ENCODE assay signal across 26 cellular contexts in the genomic region with DNA sequence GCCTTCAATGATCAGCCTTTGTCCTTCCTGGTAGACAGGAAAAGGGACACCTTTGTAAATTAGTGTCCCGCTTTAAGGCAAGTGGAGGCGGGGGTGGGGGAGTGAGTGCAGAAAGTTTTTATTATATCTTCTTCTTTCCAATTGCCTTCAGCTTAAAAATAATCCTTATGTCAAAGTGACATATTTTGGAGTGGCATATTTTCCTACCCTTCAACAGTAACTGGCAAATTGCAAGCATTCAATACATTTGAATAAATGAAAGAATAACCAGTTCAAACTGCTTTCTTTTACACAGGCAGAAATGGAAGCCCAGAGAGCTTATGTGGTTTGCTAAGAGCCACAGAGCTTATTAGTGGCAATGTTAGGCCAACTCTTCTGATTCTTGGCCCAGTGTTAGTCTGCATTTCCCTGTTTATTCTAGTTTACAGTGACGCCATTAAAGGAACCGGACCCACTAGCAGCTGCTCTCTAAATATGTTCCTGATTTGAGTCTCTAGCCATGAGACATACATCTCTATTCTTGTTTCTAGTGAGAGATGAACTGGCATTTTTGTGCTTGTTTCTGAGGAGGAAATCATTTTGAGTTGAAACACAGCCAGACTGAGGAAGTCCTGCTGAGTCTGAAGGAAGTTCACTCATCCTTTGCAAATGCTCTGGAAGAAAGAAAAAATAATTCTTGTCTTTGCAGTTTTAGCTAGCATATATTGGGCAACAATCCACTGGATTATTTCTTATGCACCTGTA.
DNase-seq lines count a peak whose midpoint lies in the region; ATAC-seq, FAIRE-seq and TF ChIP-seq lines count a peak whose summit lies in the region.
"Had no signal": no experiment of that assay in that cellular context is flagged by ENCODE, and none has a peak within 500 bp of the region (broad histone marks: within the 10 kb centered on the region; RNA-seq: fewer than 3 reads in every experiment).

No MANE protein-coding gene starts in this region.

- H4K20me1 ChIP-seq in GM23338 (replicated peaks; ENCODE audit: insufficient read depth), result no peaks in the 10 kb centered on the region

- TF ChIP-seq POLR2A in GM12891 (IDR thresholded peaks at IDR 0.05; ENCODE audit: low read depth, low read length), result no peak

- CTCF ChIA-PET in MCF 10A (lab: Yijun Ruan, JAX), result interaction anchor here (0.6 kb wide), 1 partner anchor 295 kb away, joined by 3 read pairs; no protein-coding TSS in a partner anchor

- FAIRE-seq in small intestine (lab: Jason Lieb, UNC) (no peak), GM12891 (lab: Jason Lieb, UNC) (no peak)
- FAIRE-seq: K562 had no signal

- H2AFZ ChIP-seq in GM23338, result peak overlapping the region; percentile 77; the same call in 1 of the 2 replicates
- H2AFZ ChIP-seq in neuron (ENCODE audit: low read depth, low read length), result peak overlapping the region; percentile 34

- intact Hi-C loops in MCF 10A (cut with micrococcal nuclease), result no loop called here

- POLR2A ChIA-PET in MCF 10A (lab: Yijun Ruan, JAX), result no interaction called here

- no peak overlapping the region for H3K4me3 Mint-ChIP-seq in GM23338
- no peak overlapping the region for H3K4me3 Mint-ChIP-seq in MCF 10A (ENCODE audit: unreplicated experiment)
- H3K4me3 Mint-ChIP-seq: activated CD4-positive, alpha-beta T cell treated with anti-CD3 and anti-CD28 coated beads, Interleukin-2, amount 10 ng/mL, durations not matched to agents 24 days and 14 days; CD4-positive, alpha-beta T cell; effector memory CD8-positive, alpha-beta T cell; immature natural killer cell; naive thymus-derived CD8-positive, alpha-beta T cell had no signal

- H3K27me3 Mint-ChIP-seq in GM23338 (ENCODE audit: insufficient read depth, low read depth, poor library complexity) (peaks cover 5% of the 10 kb centered on the region), MCF 10A (ENCODE audit: insufficient read depth, unreplicated experiment) (no peaks in the 10 kb centered on the region)
- H3K27me3 Mint-ChIP-seq: activated CD4-positive, alpha-beta T cell treated with anti-CD3 and anti-CD28 coated beads, Interleukin-2, amount 10 ng/mL, durations not matched to agents 24 days and 14 days; CD4-positive, alpha-beta T cell; effector memory CD8-positive, alpha-beta T cell; naive thymus-derived CD8-positive, alpha-beta T cell had no signal

- H3K4me1 Mint-ChIP-seq in GM23338 (peaks cover 29% of the 10 kb centered on the region), MCF 10A (ENCODE audit: insufficient read depth, unreplicated experiment) (no peaks in the 10 kb centered on the region)
- H3K4me1 Mint-ChIP-seq: activated CD4-positive, alpha-beta T cell treated with anti-CD3 and anti-CD28 coated beads, Interleukin-2, amount 10 ng/mL, durations not matched to agents 24 days and 14 days; immature natural killer cell; naive thymus-derived CD8-positive, alpha-beta T cell had no signal

- H3K27ac ChIP-seq in GM23338 (ENCODE audit: low read depth) (no peak overlapping the region), small intestine (ENCODE audit: low read depth in 1 of 2, low read length in 1 of 2) (no peak overlapping the region)
- H3K27ac ChIP-seq in effector memory CD4-positive, alpha-beta T cell (ENCODE audit: insufficient read depth, low read length, poor library complexity, severe bottlenecking), result no peak overlapping the region
- H3K27ac ChIP-seq: heart right ventricle, suprapubic skin, vagina had no signal

- H3K4me1 ChIP-seq in GM23338 (ENCODE audit: insufficient read depth) (peaks cover 17% of the 10 kb centered on the region), neuron (ENCODE audit: insufficient read depth, low read length) (peaks cover 14% of the 10 kb centered on the region), small intestine (ENCODE audit: control insufficient read depth in 2 of 2, insufficient read depth in 1 of 2, low read depth in 1 of 2, low read length in 1 of 2) (no peaks in the 10 kb centered on the region)
- no peaks in the 10 kb centered on the region for H3K4me1 ChIP-seq in effector memory CD4-positive, alpha-beta T cell (ENCODE audit: control insufficient read depth, insufficient read depth, low read length, poor library complexity, severe bottlenecking)
- H3K4me1 ChIP-seq: adrenal gland, heart right ventricle, suprapubic skin had no signal

- H3K27me3 ChIP-seq in GM23338 (ENCODE audit: insufficient read depth) (no peaks in the 10 kb centered on the region), neuron (ENCODE audit: insufficient read depth, low read length) (no peaks in the 10 kb centered on the region), small intestine (ENCODE audit: control insufficient read depth in 2 of 2, insufficient read depth in 2 of 2, low read length in 2 of 2) (no peaks in the 10 kb centered on the region)
- no peaks in the 10 kb centered on the region for H3K27me3 ChIP-seq in effector memory CD4-positive, alpha-beta T cell (replicated peaks; ENCODE audit: control insufficient read depth, insufficient read depth, low read length, poor library complexity, severe bottlenecking)
- H3K27me3 ChIP-seq: adrenal gland, heart right ventricle, suprapubic skin, vagina had no signal

- no peaks in the 10 kb centered on the region for H3F3A ChIP-seq in GM23338 (replicated peaks; ENCODE audit: low read depth)

- peak overlapping the region; percentile 68; the same call in 1 of the 2 replicates for H3K27ac Mint-ChIP-seq in GM23338
- H3K27ac Mint-ChIP-seq in MCF 10A (ENCODE audit: low read depth, unreplicated experiment), result no peak overlapping the region
- H3K27ac Mint-ChIP-seq: activated CD4-positive, alpha-beta T cell treated with anti-CD3 and anti-CD28 coated beads, Interleukin-2, amount 10 ng/mL, durations not matched to agents 24 days and 14 days; CD4-positive, alpha-beta T cell; effector memory CD8-positive, alpha-beta T cell; immature natural killer cell; naive thymus-derived CD8-positive, alpha-beta T cell had no signal

- no TSS peak for BruUV-seq in MCF 10A (replicated peaks; lab: Mats Ljungman, UMichigan)

- in situ Hi-C loops in astrocyte of the cerebellum (cut with HindIII; ENCODE audit: low sequenced_read_pairs), result no loop called here

- ATAC-seq in GM23338, result no peak
- ATAC-seq: effector memory CD8-positive, alpha-beta T cell; heart right ventricle; K562; naive thymus-derived CD8-positive, alpha-beta T cell had no signal

- WGBS in small intestine, 3 donors, result 59 to 85% (median 78%) methylated on average over 4 of the region's 4 CpGs

- no peak for DNase-seq in GM23338 (ENCODE audit: low spot score)
- DNase-seq in astrocyte of the cerebellum (ENCODE audit: low read depth), result peak; percentile 62
- peak; percentile 70 for DNase-seq in fibroblast of the aortic adventitia (ENCODE audit: low read depth)
- no peak for DNase-seq in MCF 10A (ENCODE audit: unreplicated experiment)
- no peak for DNase-seq in small intestine
- no peak for DNase-seq in GM12891 (ENCODE audit: insufficient read length, low spot score)
- DNase-seq in effector memory CD4-positive, alpha-beta T cell, result no peak
- DNase-seq: activated CD4-positive, alpha-beta T cell treated with anti-CD3 and anti-CD28 coated beads, Interleukin-2, amount 10 ng/mL, durations not matched to agents 24 days and 14 days; activated gamma-delta T cell treated with Interleukin-2 at 50 U/mL for 16 hours; adrenal gland; CD4-positive, alpha-beta T cell; central memory CD4-positive, alpha-beta T cell; DMS53; effector memory CD8-positive, alpha-beta T cell; heart right ventricle; immature natural killer cell; MV-4-11; naive thymus-derived CD8-positive, alpha-beta T cell; NCI-H187; RPMI8226; stimulated activated CD4-positive, alpha-beta T cell treated with anti-CD3 and anti-CD28 coated beads, Interleukin-12 subunit alpha, Interleukin-12 subunit beta, amount 100 ng/mL, for 4 hours had no signal

- H3K9me3 Mint-ChIP-seq in GM23338 (no peaks in the 10 kb centered on the region), MCF 10A (ENCODE audit: unreplicated experiment) (no peaks in the 10 kb centered on the region)

- H3K9me3 ChIP-seq in neuron (ENCODE audit: low read length) (no peaks in the 10 kb centered on the region), small intestine (ENCODE audit: control insufficient read depth, low read depth) (peaks cover 1% of the 10 kb centered on the region)
- no peaks in the 10 kb centered on the region for H3K9me3 ChIP-seq in effector memory CD4-positive, alpha-beta T cell (ENCODE audit: control insufficient read depth, low read length)
- H3K9me3 ChIP-seq: adrenal gland, heart right ventricle, suprapubic skin, vagina had no signal

- peak overlapping the region; percentile 50 for H3K4me2 ChIP-seq in GM23338

- H3K36me3 ChIP-seq in GM23338 (ENCODE audit: insufficient read depth), result no peaks in the 10 kb centered on the region
- H3K36me3 ChIP-seq in neuron (ENCODE audit: insufficient read depth, low read length), result no peaks in the 10 kb centered on the region
- no peaks in the 10 kb centered on the region for H3K36me3 ChIP-seq in small intestine (ENCODE audit: control insufficient read depth in 2 of 2, insufficient read depth in 2 of 2, low read length in 2 of 2)
- no peaks in the 10 kb centered on the region for H3K36me3 ChIP-seq in effector memory CD4-positive, alpha-beta T cell (ENCODE audit: control insufficient read depth, insufficient read depth, low read length)
- H3K36me3 ChIP-seq: adrenal gland, heart right ventricle, suprapubic skin, vagina had no signal

- H3K36me3 Mint-ChIP-seq in GM23338 (ENCODE audit: low read depth) (no peaks in the 10 kb centered on the region), MCF 10A (ENCODE audit: insufficient read depth, unreplicated experiment) (no peaks in the 10 kb centered on the region)
- H3K36me3 Mint-ChIP-seq: immature natural killer cell; naive thymus-derived CD8-positive, alpha-beta T cell had no signal

- H3K4me3 ChIP-seq in GM23338, result no peak overlapping the region
- H3K4me3 ChIP-seq in astrocyte of the cerebellum (ENCODE audit: low read depth, low read length), result no peak overlapping the region
- no peak overlapping the region for H3K4me3 ChIP-seq in fibroblast of the aortic adventitia (ENCODE audit: low read depth, low read length)
- H3K4me3 ChIP-seq in neuron (ENCODE audit: low read length), result no peak overlapping the region
- H3K4me3 ChIP-seq in small intestine (ENCODE audit: low read depth in 1 of 2, low read length in 2 of 2), result no peak overlapping the region
- H3K4me3 ChIP-seq in effector memory CD4-positive, alpha-beta T cell (ENCODE audit: insufficient read depth, low read depth, low read length, poor library complexity, severe bottlenecking), result no peak overlapping the region
- H3K4me3 ChIP-seq: adrenal gland, heart right ventricle, K562, lung, suprapubic skin, vagina had no signal

- no peaks in the 10 kb centered on the region for H3K79me2 ChIP-seq in GM23338 (replicated peaks; ENCODE audit: insufficient read depth)

- no peaks in the 10 kb centered on the region for H3K9me2 ChIP-seq in GM23338 (ENCODE audit: insufficient read depth)

- TF ChIP-seq CTCF in GM23338 (conservative IDR thresholded peaks at IDR 0.05; ENCODE audit: low read depth in 2 of 2) (no peak), astrocyte of the cerebellum (IDR thresholded peaks at IDR 0.05; ENCODE audit: low read depth, low read length, missing control alignments) (no peak), fibroblast of the aortic adventitia (IDR thresholded peaks at IDR 0.05; ENCODE audit: insufficient read depth, low read length) (no peak), MCF 10A (IDR thresholded peaks at IDR 0.05; ENCODE audit: unreplicated experiment) (no peak)

TF ChIP-seq in GM12891, 5 proteins besides CTCF, POLR2A, EP300 and RAD21 (continues in another document):
- no peak for TF ChIP-seq PAX5 (IDR thresholded peaks at IDR 0.05; ENCODE audit: insufficient read depth, low read length, severe bottlenecking)

Comparison
In these comparisons a context has a peak if more than half of its experiments do, and no peak if none do; other contexts are left out.
1. DNase-seq: peak in astrocyte of the cerebellum (single experiment) and fibroblast of the aortic adventitia (single experiment); none in GM23338 (single experiment), MCF 10A (single experiment), small intestine (single experiment), GM12891 (single experiment) and effector memory CD4-positive, alpha-beta T cell (0 of 3).